Comparison of ENCODE assay signal across 8 cellular contexts in the genomic region with DNA sequence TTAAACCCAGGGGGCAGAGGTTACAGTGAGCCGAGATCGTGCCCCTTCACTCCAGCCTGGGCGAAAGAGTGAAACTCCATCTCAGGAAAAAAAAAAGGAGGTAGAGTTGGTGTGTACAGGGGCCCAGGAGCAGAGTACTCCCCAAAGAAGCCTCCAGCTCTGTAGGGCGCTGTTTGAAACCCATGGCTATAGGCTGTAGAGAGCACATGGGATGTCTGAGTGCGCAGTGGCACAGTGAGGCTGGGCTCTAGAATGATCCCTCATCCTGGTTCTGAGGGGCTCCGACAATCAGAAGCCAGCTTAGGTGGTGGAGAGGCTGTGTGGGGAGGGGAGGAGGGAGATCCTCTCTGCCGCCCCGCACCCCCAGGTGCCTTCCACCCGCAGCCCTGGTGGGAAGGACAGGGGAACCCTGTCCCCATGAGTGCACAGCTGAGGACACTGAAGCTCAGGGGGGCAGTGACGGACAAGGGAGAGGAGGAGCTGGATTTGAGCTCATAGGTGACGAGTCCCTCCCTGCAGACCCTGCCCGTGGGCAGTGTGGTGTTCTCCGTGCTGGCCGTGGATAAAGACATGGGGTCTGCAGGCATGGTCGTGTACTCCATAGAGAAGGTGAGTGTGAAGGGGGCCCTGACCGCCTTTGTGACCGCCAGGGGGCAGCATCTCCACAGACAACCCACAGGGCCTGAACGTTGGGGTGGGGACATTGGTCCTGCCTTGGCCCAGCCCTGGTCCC. TPM values are rescaled to one million over a fixed set of nuclear protein-coding genes. Genes with fewer than 3 reads are reported as not detected.
DNase-seq lines count a peak whose midpoint lies in the region; ATAC-seq and TF ChIP-seq lines count a peak whose summit lies in the region.

No MANE protein-coding gene starts in this region.

- TF ChIP-seq CTCF in Caco-2 (IDR thresholded peaks at IDR 0.05; ENCODE audit: insufficient read depth in 1 of 2, low read depth in 1 of 2, low read length in 1 of 2, severe bottlenecking in 1 of 2, unreplicated experiment in 1 of 2) = peak; percentile 80 to 83
- peak; percentile 72 for TF ChIP-seq CTCF in epithelial cell of esophagus (IDR thresholded peaks at IDR 0.05; ENCODE audit: insufficient read depth, low read depth, low read length, missing control alignments)

- H3K4me1 ChIP-seq in Caco-2 = no peaks in the 10 kb centered on the region

- no peaks in the 10 kb centered on the region for H3K27me3 ChIP-seq in Caco-2 (replicated peaks; ENCODE audit: control insufficient read depth, insufficient read depth, low read length)

- CTCF ChIA-PET in Caco-2 (lab: Charles Lee) = interaction anchor here (0.5 to 0.6 kb wide), 3 partner anchors 30 to 844 kb away, joined by 3 to 5 read pairs (median 3); no protein-coding TSS in a partner anchor

- peaks cover 3% of the 10 kb centered on the region for H3K27me3 Mint-ChIP-seq in Caco-2 (ENCODE audit: insufficient read depth, unreplicated experiment)
- peaks cover 0 to 5% (median 0%) of the 10 kb centered on the region in 5 donors for H3K27me3 Mint-ChIP-seq in naive thymus-derived CD8-positive, alpha-beta T cell

- DNase-seq in Caco-2 (peak; percentile 60 to 75), NCI-H460 (ENCODE audit: extremely low read depth, low read depth) (peak; percentile 45), epithelial cell of esophagus (ENCODE audit: low read depth) (peak; percentile 55)
- peak; percentile 46 for DNase-seq in activated CD8-positive, alpha-beta memory T cell treated with anti-CD3 and anti-CD28 coated beads, Interleukin-2, amount 50 U/mL, for 24 hours (ENCODE audit: extremely low read depth)
- peak; percentile 44 to 87 (median 74) for DNase-seq in naive thymus-derived CD8-positive, alpha-beta T cell
- peak; percentile 79 to 91 for DNase-seq in stimulated activated effector memory CD8-positive, alpha-beta T cell treated with anti-CD3 and anti-CD28 coated beads, Interleukin-12 subunit alpha, Interleukin-12 subunit beta, amount 100 ng/mL, for 72 hours (ENCODE audit: low spot score in 2 of 2)

- no peak overlapping the region for H3K4me3 Mint-ChIP-seq in Caco-2 (ENCODE audit: unreplicated experiment)
- H3K4me3 Mint-ChIP-seq in naive thymus-derived CD8-positive, alpha-beta T cell = no peak overlapping the region
- no peak overlapping the region for H3K4me3 Mint-ChIP-seq in stimulated activated effector memory CD8-positive, alpha-beta T cell treated with anti-CD3 and anti-CD28 coated beads, Interleukin-12 subunit alpha, Interleukin-12 subunit beta, amount 100 ng/mL, for 72 hours

- no peaks in the 10 kb centered on the region for H3K9me3 ChIP-seq in Caco-2

- POLR2A ChIA-PET in Caco-2 (lab: Charles Lee) = interaction anchor here (0.9 kb wide), 1 partner anchor 157 kb away, joined by 3 read pairs; a partner anchor contains a TSS
- POLR2A ChIA-PET in naive thymus-derived CD8-positive, alpha-beta T cell (lab: Charles Lee) = interaction anchor here (0.5 to 3.3 kb wide), 7 partner anchors 12 to 157 kb away, joined by 3 to 15 read pairs (median 4); a partner anchor contains a TSS

- intact Hi-C loops in Caco-2 (cut with micrococcal nuclease; ENCODE audit: unreplicated experiment) = loop anchor here (1.0 kb wide), 1 partner anchor 46 kb away; no protein-coding TSS in a partner anchor

- no TSS peak for BruUV-seq in Caco-2 (replicated peaks; lab: Mats Ljungman, UMichigan)

- H3K4me3 ChIP-seq in Caco-2 (ENCODE audit: low read depth, low read length) (no peak overlapping the region), epithelial cell of esophagus (ENCODE audit: low read length) (no peak overlapping the region)

- H3K27ac Mint-ChIP-seq in Caco-2 (ENCODE audit: unreplicated experiment) = no peak overlapping the region
- H3K27ac Mint-ChIP-seq in naive thymus-derived CD8-positive, alpha-beta T cell = peak overlapping the region in 1 of 10 donors; percentile 28
- no peak overlapping the region for H3K27ac Mint-ChIP-seq in stimulated activated effector memory CD8-positive, alpha-beta T cell treated with anti-CD3 and anti-CD28 coated beads, Interleukin-12 subunit alpha, Interleukin-12 subunit beta, amount 100 ng/mL, for 72 hours

- H3K4me1 Mint-ChIP-seq in Caco-2 (ENCODE audit: low read depth, unreplicated experiment) = peaks cover 6% of the 10 kb centered on the region
- H3K4me1 Mint-ChIP-seq in naive thymus-derived CD8-positive, alpha-beta T cell = peaks cover 3 to 12% (median 6%) of the 10 kb centered on the region in 4 donors
- H3K4me1 Mint-ChIP-seq in stimulated activated effector memory CD8-positive, alpha-beta T cell treated with anti-CD3 and anti-CD28 coated beads, Interleukin-12 subunit alpha, Interleukin-12 subunit beta, amount 100 ng/mL, for 72 hours = no peaks in the 10 kb centered on the region

- peak; percentile 70 for ATAC-seq in GM21619 (IDR thresholded peaks at IDR 0.05; ENCODE audit: unreplicated experiment)
- peak; percentile 92 to 95 for ATAC-seq in naive thymus-derived CD8-positive, alpha-beta T cell
- peak; percentile 87 for ATAC-seq in stimulated activated effector memory CD8-positive, alpha-beta T cell treated with anti-CD3 and anti-CD28 coated beads, Interleukin-12 subunit alpha, Interleukin-12 subunit beta, amount 100 ng/mL, for 72 hours
- ATAC-seq in GM21723 (IDR thresholded peaks at IDR 0.05; ENCODE audit: unreplicated experiment) = no peak

- no peaks in the 10 kb centered on the region for H3K36me3 Mint-ChIP-seq in Caco-2 (ENCODE audit: insufficient read depth, unreplicated experiment)
- no peaks in the 10 kb centered on the region for H3K36me3 Mint-ChIP-seq in naive thymus-derived CD8-positive, alpha-beta T cell
- no peaks in the 10 kb centered on the region for H3K36me3 Mint-ChIP-seq in stimulated activated effector memory CD8-positive, alpha-beta T cell treated with anti-CD3 and anti-CD28 coated beads, Interleukin-12 subunit alpha, Interleukin-12 subunit beta, amount 100 ng/mL, for 72 hours

- no peaks in the 10 kb centered on the region for H3K36me3 ChIP-seq in Caco-2 (ENCODE audit: control insufficient read depth, insufficient read depth, low read length)

- no peaks in the 10 kb centered on the region for H3K9me3 Mint-ChIP-seq in Caco-2 (ENCODE audit: unreplicated experiment)
- H3K9me3 Mint-ChIP-seq in naive thymus-derived CD8-positive, alpha-beta T cell = no peaks in the 10 kb centered on the region
- no peaks in the 10 kb centered on the region for H3K9me3 Mint-ChIP-seq in stimulated activated effector memory CD8-positive, alpha-beta T cell treated with anti-CD3 and anti-CD28 coated beads, Interleukin-12 subunit alpha, Interleukin-12 subunit beta, amount 100 ng/mL, for 72 hours

RNA-seq across cellular contexts. Expression of a gene that starts 24.6 kb away (rescaled TPM):
- total RNA-seq in Caco-2 (2022) = 0.19 and 0.59 TPM in 2 replicates
- not detected in 2 replicates for total RNA-seq in NCI-H460 (2014; rRNA removed; shearing (Covaris generic))
- polyA plus RNA-seq in NCI-H460 (2014; cell fraction: nucleus; rRNA removed) = not detected in 2 replicates
- 1 to 10 TPM; 3.6 to 4.8 TPM for total RNA-seq in naive thymus-derived CD8-positive, alpha-beta T cell
- polyA plus RNA-seq in naive thymus-derived CD8-positive, alpha-beta T cell = under 1 TPM in 1 of 3 donors, not detected in 2; 0.26 TPM

RNA-seq across cellular contexts. Expression of a gene that starts 36.2 kb away (rescaled TPM):
- 3.9 and 5.2 TPM in 2 replicates for total RNA-seq in Caco-2 (2022)
- 1.5 and 2.0 TPM in 2 replicates for total RNA-seq in NCI-H460 (2014; rRNA removed; shearing (Covaris generic))
- 2.3 TPM in 2 replicates for polyA plus RNA-seq in NCI-H460 (2014; cell fraction: nucleus; rRNA removed)
- total RNA-seq in naive thymus-derived CD8-positive, alpha-beta T cell = under 1 TPM in 1 of 2 experiments, not detected in 1; 0.11 TPM
- polyA plus RNA-seq in naive thymus-derived CD8-positive, alpha-beta T cell = under 1 TPM in 2 of 3 donors, not detected in 1; 0.06 to 0.27 TPM

RNA-seq across cellular contexts. Expression of a gene that starts 36.5 kb away (rescaled TPM):
- 84.2 and 90.8 TPM in 2 replicates for total RNA-seq in Caco-2 (2022)
- total RNA-seq in NCI-H460 (2014; rRNA removed; shearing (Covaris generic)) = 21.6 and 24.5 TPM in 2 replicates
- polyA plus RNA-seq in NCI-H460 (2014; cell fraction: nucleus; rRNA removed) = 37.4 and 49.1 TPM in 2 replicates
- 100 to 1,000 TPM; 271 to 281 TPM for total RNA-seq in naive thymus-derived CD8-positive, alpha-beta T cell
- 1 to 10 TPM; 1.2 to 4.1 (median 3.2) TPM for polyA plus RNA-seq in naive thymus-derived CD8-positive, alpha-beta T cell

RNA-seq across cellular contexts. Expression of a gene that starts 56.6 kb away (rescaled TPM):
- total RNA-seq in Caco-2 (2022) = not detected in 2 replicates
- total RNA-seq in NCI-H460 (2014; rRNA removed; shearing (Covaris generic)) = 0.10 TPM in 1 of 2 replicates, not detected in the other
- polyA plus RNA-seq in NCI-H460 (2014; cell fraction: nucleus; rRNA removed) = 0.61 TPM in 1 of 2 replicates, not detected in the other
- total RNA-seq in naive thymus-derived CD8-positive, alpha-beta T cell = not detected
- not detected for polyA plus RNA-seq in naive thymus-derived CD8-positive, alpha-beta T cell

RNA-seq across cellular contexts. Expression of a gene that starts 56.7 kb away (rescaled TPM):
- not detected in 2 replicates for total RNA-seq in Caco-2 (2022)
- not detected in 2 replicates for total RNA-seq in NCI-H460 (2014; rRNA removed; shearing (Covaris generic))
- polyA plus RNA-seq in NCI-H460 (2014; cell fraction: nucleus; rRNA removed) = not detected in 2 replicates
- total RNA-seq in naive thymus-derived CD8-positive, alpha-beta T cell = not detected
- polyA plus RNA-seq in naive thymus-derived CD8-positive, alpha-beta T cell = not detected
